ENCODE assay signal across 9 cellular contexts in genomic region chr3:184316792-184317191, GRCh38. TPM values are rescaled to one million over a fixed set of nuclear protein-coding genes. Genes with fewer than 3 reads are reported as not detected.
DNase-seq lines count a peak whose midpoint lies in the region; ATAC-seq and TF ChIP-seq lines count a peak whose summit lies in the region.
"Had no signal": no experiment of that assay in that cellular context is flagged by ENCODE, and none has a peak within 500 bp of the region (broad histone marks: within the 10 kb centered on the region; RNA-seq: fewer than 3 reads in every experiment).

No MANE protein-coding gene starts in this region.

- H3K4me2 ChIP-seq in OCI-LY7 (ENCODE audit: low read length): peak overlapping the region; percentile 100

- POLR2A ChIA-PET in CD8-positive, alpha-beta T cell (lab: Charles Lee): no interaction called here
- POLR2A ChIA-PET in OCI-LY7 (lab: Charles Lee): interaction anchor here (1.4 kb wide), 1 partner anchor 67 kb away, joined by 3 read pairs; the partner anchor contains the start of gene EEF1AKMT4

- H3K36me3 ChIP-seq in CD8-positive, alpha-beta T cell (ENCODE audit: insufficient read depth, low read length): peaks cover 30% of the 10 kb centered on the region
- H3K36me3 ChIP-seq in OCI-LY7 (ENCODE audit: insufficient read depth, low read length) (peaks cover 71% of the 10 kb centered on the region), duodenal mucosa (ENCODE audit: control insufficient read depth in 1 of 2, insufficient read depth in 2 of 2, low read length in 2 of 2) (peaks cover 18 to 43% of the 10 kb centered on the region in 2 donors), neuron (ENCODE audit: insufficient read depth, low read length) (peaks cover 49% of the 10 kb centered on the region)

- TF ChIP-seq CTCF in CD8-positive, alpha-beta T cell (IDR thresholded peaks at IDR 0.05): no peak
- TF ChIP-seq CTCF in OCI-LY7 (conservative IDR thresholded peaks at IDR 0.05; ENCODE audit: low read length): no peak

- peaks cover 35% of the 10 kb centered on the region for H3K4me1 Mint-ChIP-seq in CD8-positive, alpha-beta T cell (ENCODE audit: low read depth)

- H2AFZ ChIP-seq in OCI-LY7 (ENCODE audit: low read length) (no peak overlapping the region), neuron (ENCODE audit: low read depth, low read length) (no peak overlapping the region)

- intact Hi-C loops in CD8-positive, alpha-beta T cell (cut with DNase I, micrococcal nuclease): no loop called here
- intact Hi-C loops in OCI-LY7 (cut with micrococcal nuclease; ENCODE audit: unreplicated experiment): no loop called here

- H3K9me3 Mint-ChIP-seq in CD8-positive, alpha-beta T cell: no peaks in the 10 kb centered on the region

- no TSS peak for BruUV-seq in OCI-LY7 (replicated peaks; lab: Mats Ljungman, UMichigan)

- no peak overlapping the region for H3K4me3 ChIP-seq in CD8-positive, alpha-beta T cell (ENCODE audit: low read depth, low read length)
- peak overlapping the region; percentile 97 for H3K4me3 ChIP-seq in OCI-LY7 (ENCODE audit: low read depth, low read length, poor library complexity, severe bottlenecking)
- H3K4me3 ChIP-seq in duodenal mucosa (ENCODE audit: low read depth in 1 of 2, low read length in 2 of 2): peak overlapping the region; percentile 77 to 93
- peak overlapping the region; percentile 67 for H3K4me3 ChIP-seq in neuron (ENCODE audit: low read length)

- H3K36me3 Mint-ChIP-seq in CD8-positive, alpha-beta T cell: peaks cover 45% of the 10 kb centered on the region

- CTCF ChIA-PET in CD8-positive, alpha-beta T cell (lab: Charles Lee): interaction anchor here (0.7 to 1.1 kb wide), 2 partner anchors 11 to 55 kb away, joined by 3 to 4 read pairs; no protein-coding TSS in a partner anchor
- CTCF ChIA-PET in OCI-LY7 (lab: Charles Lee; ENCODE audit: unreplicated experiment): no interaction called here

- no peak for DNase-seq in CD8-positive, alpha-beta T cell
- no peak for DNase-seq in OCI-LY7 (ENCODE audit: low spot score)
- no peak for DNase-seq in kidney tubule cell (ENCODE audit: low spot score)
- DNase-seq in activated effector memory CD4-positive, alpha-beta T cell treated with Interleukin-2 at 50 U/mL for 16 hours: no peak

- H3K27ac Mint-ChIP-seq in CD8-positive, alpha-beta T cell: peak overlapping the region; percentile 94

- H3K79me2 ChIP-seq in OCI-LY7 (ENCODE audit: insufficient read depth, low read depth, low read length): peaks cover 51% of the 10 kb centered on the region

- peak overlapping the region; percentile 9 to 99 for H3K9ac ChIP-seq in duodenal mucosa (ENCODE audit: low read depth in 1 of 2, low read length in 2 of 2)

- H3K4me3 Mint-ChIP-seq in CD8-positive, alpha-beta T cell: peak overlapping the region; percentile 87

- H3K9me2 ChIP-seq in OCI-LY7 (ENCODE audit: insufficient read depth, low read length): no peaks in the 10 kb centered on the region

- H3K27me3 ChIP-seq in CD8-positive, alpha-beta T cell (ENCODE audit: insufficient read depth, low read length): no peaks in the 10 kb centered on the region
- H3K27me3 ChIP-seq in duodenal mucosa (ENCODE audit: control insufficient read depth in 1 of 2, insufficient read depth in 2 of 2, low read length in 2 of 2): no peaks in the 10 kb centered on the region
- H3K27me3 ChIP-seq in neuron (ENCODE audit: insufficient read depth, low read length): no peaks in the 10 kb centered on the region

- H3K27ac ChIP-seq in CD8-positive, alpha-beta T cell (ENCODE audit: low read depth, low read length): no peak overlapping the region
- no peak overlapping the region for H3K27ac ChIP-seq in OCI-LY7 (ENCODE audit: low read depth, low read length, poor library complexity, severe bottlenecking)
- no peak overlapping the region for H3K27ac ChIP-seq in duodenal mucosa (ENCODE audit: low read depth, low read length)

- peaks cover 23% of the 10 kb centered on the region for H3K4me1 ChIP-seq in CD8-positive, alpha-beta T cell (ENCODE audit: insufficient read depth, low read length)
- peaks cover 25% of the 10 kb centered on the region for H3K4me1 ChIP-seq in OCI-LY7 (ENCODE audit: insufficient read depth, low read length, poor library complexity, severe bottlenecking)
- peaks cover 38 to 42% of the 10 kb centered on the region in 2 donors for H3K4me1 ChIP-seq in duodenal mucosa (ENCODE audit: control insufficient read depth in 1 of 2, insufficient read depth in 2 of 2, low read length in 2 of 2)
- H3K4me1 ChIP-seq in neuron (ENCODE audit: insufficient read depth, low read length): peaks cover 20% of the 10 kb centered on the region

- H3K9me3 ChIP-seq in CD8-positive, alpha-beta T cell (ENCODE audit: low read length): no peaks in the 10 kb centered on the region
- H3K9me3 ChIP-seq in OCI-LY7 (ENCODE audit: low read length) (no peaks in the 10 kb centered on the region), duodenal mucosa (ENCODE audit: control insufficient read depth in 1 of 2, low read length in 2 of 2) (no peaks in the 10 kb centered on the region), neuron (ENCODE audit: low read length) (no peaks in the 10 kb centered on the region)

- no peak for ATAC-seq in CD8-positive, alpha-beta T cell
- ATAC-seq in HG03045 (IDR thresholded peaks at IDR 0.05; ENCODE audit: unreplicated experiment) (no peak), GM18520 (IDR thresholded peaks at IDR 0.05; ENCODE audit: unreplicated experiment) (no peak)

- peaks cover 37% of the 10 kb centered on the region for H4K20me1 ChIP-seq in OCI-LY7 (ENCODE audit: insufficient read depth, low read length)

- no peaks in the 10 kb centered on the region for H3K27me3 Mint-ChIP-seq in CD8-positive, alpha-beta T cell (ENCODE audit: low read depth)

RNA-seq across cellular contexts. Expression of gene EIF4G1, which starts 2.4 kb away (rescaled TPM):
- total RNA-seq in CD8-positive, alpha-beta T cell: 100 to 1,000 TPM; 220 to 235 TPM
- 245 and 293 TPM in 2 replicates for total RNA-seq in OCI-LY7 (2014; rRNA removed; shearing (Covaris generic))
- total RNA-seq in OCI-LY7 (2022): 350 and 412 TPM in 2 replicates

RNA-seq across cellular contexts. Expression of gene PSMD2, which starts 17.8 kb away (rescaled TPM):
- 100 to 1,000 TPM; 168 to 174 TPM for total RNA-seq in CD8-positive, alpha-beta T cell
- 158 and 205 TPM in 2 replicates for total RNA-seq in OCI-LY7 (2014; rRNA removed; shearing (Covaris generic))
- 182 and 219 TPM in 2 replicates for total RNA-seq in OCI-LY7 (2022)

RNA-seq across cellular contexts. Expression of gene FAM131A, which starts 20.6 kb away (rescaled TPM):
- total RNA-seq in CD8-positive, alpha-beta T cell: 10 to 100 TPM in 1 of 2 experiments, 1 to 10 TPM in 1; 9.8 to 11.1 TPM
- total RNA-seq in OCI-LY7 (2014; rRNA removed; shearing (Covaris generic)): 3.8 and 5.2 TPM in 2 replicates
- 3.7 and 4.2 TPM in 2 replicates for total RNA-seq in OCI-LY7 (2022)

RNA-seq across cellular contexts. Expression of gene ECE2, which starts 41.0 kb away (rescaled TPM):
- total RNA-seq in CD8-positive, alpha-beta T cell: not detected
- not detected in 2 replicates for total RNA-seq in OCI-LY7 (2014; rRNA removed; shearing (Covaris generic))
- total RNA-seq in OCI-LY7 (2022): not detected in 2 replicates
- total RNA-seq: omental fat pad had no signal

RNA-seq across cellular contexts. Expression of gene CLCN2, which starts 44.6 kb away (rescaled TPM):
- total RNA-seq in CD8-positive, alpha-beta T cell: 1 to 10 TPM; 2.7 to 3.9 TPM
- 4.2 and 8.5 TPM in 2 replicates for total RNA-seq in OCI-LY7 (2014; rRNA removed; shearing (Covaris generic))
- total RNA-seq in OCI-LY7 (2022): 14.2 and 15.0 TPM in 2 replicates
